In genomic region chr9:6667080-6667479, GRCh38 we compare ENCODE assay signal across 24 cellular contexts. TPM values are rescaled to one million over a fixed set of nuclear protein-coding genes. Genes with fewer than 3 reads are reported as not detected.
"Had no signal": no experiment of that assay in that cellular context is flagged by ENCODE, and none has a peak within 500 bp of the region (broad histone marks: within the 10 kb centered on the region; RNA-seq: fewer than 3 reads in every experiment).

No MANE protein-coding gene starts in this region.

- H3K4me2 ChIP-seq: neural progenitor cell had no signal

- ATAC-seq: right cardiac atrium; stimulated activated effector memory CD8-positive, alpha-beta T cell treated with anti-CD3 and anti-CD28 coated beads, Interleukin-12 subunit alpha, Interleukin-12 subunit beta, amount 100 ng/mL, for 72 hours had no signal

- DNase-seq: natural killer cell; occipital lobe; ovary; psoas muscle; right cardiac atrium; sigmoid colon; stimulated activated CD4-positive, alpha-beta T cell treated with anti-CD3 and anti-CD28 coated beads, Interleukin-15, amount 100 ng/mL, for 24 hours; stimulated activated CD4-positive, alpha-beta T cell treated with anti-CD3 and anti-CD28 coated beads, Interleukin-2, amount 100 ng/mL, for 24 hours; stimulated activated CD4-positive, alpha-beta T cell treated with anti-CD3 and anti-CD28 coated beads, Interleukin-2, amount 100 ng/mL, for 48 hours; stimulated activated CD4-positive, alpha-beta T cell treated with anti-CD3 and anti-CD28 coated beads, Interleukin-4, amount 100 ng/mL, for 24 hours; stimulated activated naive B cell treated with anti-CD40 and anti-IgM and Interleukin-4, amounts not matched to agents 10 μg/mL and 1 μg/mL and 100 μg/mL, for 72 hours; stimulated activated naive CD4-positive, alpha-beta T cell treated with Interleukin-2 at 50 U/mL for 16 hours; stomach; thyroid gland; upper lobe of left lung had no signal

- H3K9ac ChIP-seq: neural progenitor cell, parathyroid adenoma had no signal

- H3K27ac ChIP-seq: neural progenitor cell, ovary, parathyroid adenoma, psoas muscle, sigmoid colon, stomach, thoracic aorta, thyroid gland, tibial nerve, upper lobe of left lung, vagina had no signal

- H3K36me3 ChIP-seq: neural progenitor cell, ovary, sigmoid colon, stomach, thoracic aorta, thyroid gland, tibial nerve, upper lobe of left lung, vagina had no signal

- H3K4me1 ChIP-seq: parathyroid adenoma, psoas muscle, sigmoid colon, thyroid gland, tibial nerve, upper lobe of left lung, vagina had no signal

- H3K27me3 ChIP-seq: neural progenitor cell, ovary, sigmoid colon, stomach, thyroid gland, tibial nerve, upper lobe of left lung, vagina had no signal

- FAIRE-seq: small intestine, urothelium cell line had no signal

- H3K9me3 ChIP-seq: ovary, psoas muscle, sigmoid colon, stomach, thoracic aorta, thyroid gland, tibial nerve, upper lobe of left lung, vagina had no signal

- H2AFZ ChIP-seq: neural progenitor cell, parathyroid adenoma had no signal

- H3K79me2 ChIP-seq: parathyroid adenoma had no signal

- H3K4me3 ChIP-seq: neural progenitor cell, ovary, psoas muscle, sigmoid colon, stomach, thoracic aorta, thyroid gland, tibial nerve, upper lobe of left lung, vagina had no signal

RNA-seq across cellular contexts. Expression of gene GLDC, which starts 21.6 kb away (rescaled TPM):
- total RNA-seq: subcutaneous adipose tissue had no signal
